Comparison of ENCODE assay signal across 21 cellular contexts in genomic region chr6:56647172-56647762, GRCh38.
"Had no signal": no experiment of that assay in that cellular context is flagged by ENCODE, and none has a peak within 500 bp of the region (broad histone marks: within the 10 kb centered on the region; RNA-seq: fewer than 3 reads in every experiment).

No MANE protein-coding gene starts in this region.

- H3K27me3 ChIP-seq: upper lobe of left lung had no signal

- DNase-seq: activated CD4-positive, alpha-beta T cell treated with anti-CD3 and anti-CD28 coated beads, Interleukin-2, amount 50 U/mL, for 4 hours; activated effector memory CD4-positive, alpha-beta T cell treated with anti-CD3 and anti-CD28 coated beads, Interleukin-2, amount 50 U/mL, for 16 hours; activated naive CD4-positive, alpha-beta T cell treated with anti-CD3 and anti-CD28 coated beads, Interleukin-2, amount 50 U/mL, for 16 hours; activated T-cell treated with anti-CD3 and anti-CD28 coated beads, Interleukin-2, amount 50 U/mL, for 72 hours; dermis blood vessel endothelial cell; effector memory CD8-positive, alpha-beta T cell; foreskin fibroblast; head of caudate nucleus; kidney glomerular epithelial cell; mesenchymal stem cell; mucosa of descending colon; naive B cell; stimulated activated CD4-positive, alpha-beta T cell treated with anti-CD3 and anti-CD28 coated beads, Interleukin-4, amount 100 ng/mL, for 1 hour; stimulated activated naive CD8-positive, alpha-beta T cell treated with anti-CD3 and anti-CD28 coated beads, Interleukin-15, amount 100 ng/mL, for 72 hours; upper lobe of left lung; WERI-Rb-1 had no signal

- H3K36me3 ChIP-seq: prostate gland had no signal

- H3K4me2 ChIP-seq: smooth muscle cell had no signal

- H3K9me3 ChIP-seq: mucosa of descending colon, prostate gland, thoracic aorta, upper lobe of left lung had no signal

- FAIRE-seq: bronchial epithelial cell had no signal

- H3K27ac ChIP-seq: prostate gland, thoracic aorta, upper lobe of left lung, WERI-Rb-1 had no signal

- ATAC-seq: activated T-cell treated with anti-CD3 and anti-CD28 coated beads, Interleukin-2, amount 50 U/mL, for 72 hours; effector memory CD8-positive, alpha-beta T cell; mucosa of descending colon; sciatic nerve; stimulated activated naive CD8-positive, alpha-beta T cell treated with anti-CD3 and anti-CD28 coated beads, Interleukin-15, amount 100 ng/mL, for 72 hours had no signal

- H3K4me3 ChIP-seq: mucosa of descending colon, prostate gland, smooth muscle cell, thoracic aorta, upper lobe of left lung had no signal
